In genomic region chr1:212141404-212141803, GRCh38 we compare ENCODE assay signal across 14 cellular contexts.
DNase-seq lines count a peak whose midpoint lies in the region; TF ChIP-seq lines count a peak whose summit lies in the region.
"Had no signal": no experiment of that assay in that cellular context is flagged by ENCODE, and none has a peak within 500 bp of the region (broad histone marks: within the 10 kb centered on the region; RNA-seq: fewer than 3 reads in every experiment).

No MANE protein-coding gene starts in this region.

- H4K20me1 ChIP-seq in mammary epithelial cell (ENCODE audit: insufficient read depth, low read length) = no peaks in the 10 kb centered on the region
- H4K20me1 ChIP-seq: BLaER1 treated with 17β-estradiol and CSF1 and Interleukin-3, amounts not matched to agents 10 nM and 100 nM had no signal

- H3K4me2 ChIP-seq in mammary epithelial cell (ENCODE audit: insufficient read depth, low read depth, low read length) = no peak overlapping the region
- H3K4me2 ChIP-seq: BLaER1 treated with 17β-estradiol and CSF1 and Interleukin-3, amounts not matched to agents 10 nM and 100 nM had no signal

- DNase-seq in AG20443 (ENCODE audit: low spot score) (peak; percentile 69), LHCN-M2 (ENCODE audit: low read depth) (peak; percentile 43), mammary epithelial cell (peak; percentile 76), fibroblast of peridontal ligament (ENCODE audit: extremely low read depth) (peak; percentile 19), NCI-H1092 treated with DMSO at 0.1 percent for 48 hours (lab: John Stamatoyannopoulos, UW) (no peak), inferior parietal cortex (ENCODE audit: extremely low spot score) (no peak), mucosa of gallbladder (ENCODE audit: low spot score) (no peak)
- no peak for DNase-seq in activated T-helper 1 cell treated with anti-CD3 and anti-CD28 coated beads, Interleukin-12 subunit alpha, Interleukin-12 subunit beta, Interleukin-2, Interleukin-4 antibody, amounts not matched to agents 30 ng/mL and 10 ng/mL and 1 ng/mL, durations not matched to agents 14 hours and 24 hours and 36 hours (ENCODE audit: low spot score)
- DNase-seq: CD8-positive, alpha-beta memory T cell; DMS79 treated with DMSO at 0.1 percent for 48 hours; NCI-H1436; NCI-H2081 had no signal

- no peaks in the 10 kb centered on the region for H3K36me3 ChIP-seq in mammary epithelial cell (ENCODE audit: insufficient read depth, low read length)

- H3K4me3 ChIP-seq in mammary epithelial cell (replicated peaks in 1 of 3; ENCODE audit: insufficient read depth in 1 of 3, low read depth in 2 of 3, low read length in 3 of 3) = no peak overlapping the region
- H3K4me3 ChIP-seq: BLaER1 treated with 17β-estradiol and CSF1 and Interleukin-3, amounts not matched to agents 10 nM and 100 nM; GM12878 had no signal

- H3K36me3 Mint-ChIP-seq in activated T-helper 1 cell treated with anti-CD3 and anti-CD28 coated beads, Interleukin-12 subunit alpha, Interleukin-12 subunit beta, Interleukin-2, Interleukin-4 antibody, amounts not matched to agents 30 ng/mL and 10 ng/mL and 1 ng/mL, durations not matched to agents 14 hours and 24 hours and 36 hours (ENCODE audit: low read depth) = peaks cover 7% of the 10 kb centered on the region
- H3K36me3 Mint-ChIP-seq: CD8-positive, alpha-beta memory T cell had no signal

- H3K9me3 Mint-ChIP-seq in activated T-helper 1 cell treated with anti-CD3 and anti-CD28 coated beads, Interleukin-12 subunit alpha, Interleukin-12 subunit beta, Interleukin-2, Interleukin-4 antibody, amounts not matched to agents 30 ng/mL and 10 ng/mL and 1 ng/mL, durations not matched to agents 14 hours and 24 hours and 36 hours = no peaks in the 10 kb centered on the region

- no peak overlapping the region for H3K4me3 Mint-ChIP-seq in activated T-helper 1 cell treated with anti-CD3 and anti-CD28 coated beads, Interleukin-12 subunit alpha, Interleukin-12 subunit beta, Interleukin-2, Interleukin-4 antibody, amounts not matched to agents 30 ng/mL and 10 ng/mL and 1 ng/mL, durations not matched to agents 14 hours and 24 hours and 36 hours
- H3K4me3 Mint-ChIP-seq: CD8-positive, alpha-beta memory T cell had no signal

- CTCF ChIA-PET in mammary epithelial cell (lab: Charles Lee; ENCODE audit: low non-redundant PET) = no interaction called here

- intact Hi-C loops in mammary epithelial cell (cut with micrococcal nuclease) = no loop called here
- intact Hi-C loops in activated T-helper 1 cell treated with anti-CD3 and anti-CD28 coated beads, Interleukin-12 subunit alpha, Interleukin-12 subunit beta, Interleukin-2, Interleukin-4 antibody, amounts not matched to agents 30 ng/mL and 10 ng/mL and 1 ng/mL, durations not matched to agents 14 hours and 24 hours and 36 hours (cut with micrococcal nuclease) = no loop called here

- no peak overlapping the region for H3K9ac ChIP-seq in mammary epithelial cell (ENCODE audit: insufficient read depth, low read length)
- H3K9ac ChIP-seq: BLaER1 treated with 17β-estradiol and CSF1 and Interleukin-3, amounts not matched to agents 10 nM and 100 nM had no signal

- peaks cover 9% of the 10 kb centered on the region for H3K4me1 ChIP-seq in mammary epithelial cell (ENCODE audit: insufficient read depth, low read length)

- in situ Hi-C loops in mammary epithelial cell (cut with MboI; ENCODE audit: low sequenced_read_pairs in 2 of 2) = no loop called here

- H2AFZ ChIP-seq in mammary epithelial cell (ENCODE audit: low read depth, low read length) = no peak overlapping the region

- no peaks in the 10 kb centered on the region for H3K27me3 ChIP-seq in mammary epithelial cell (ENCODE audit: insufficient read depth, low read length)
- H3K27me3 ChIP-seq: BLaER1 treated with 17β-estradiol and CSF1 and Interleukin-3, amounts not matched to agents 10 nM and 100 nM had no signal

- no peaks in the 10 kb centered on the region for H3K9me3 ChIP-seq in mammary epithelial cell (replicated peaks; ENCODE audit: insufficient read depth, low read length)

- peaks cover 4% of the 10 kb centered on the region for H3K4me1 Mint-ChIP-seq in activated T-helper 1 cell treated with anti-CD3 and anti-CD28 coated beads, Interleukin-12 subunit alpha, Interleukin-12 subunit beta, Interleukin-2, Interleukin-4 antibody, amounts not matched to agents 30 ng/mL and 10 ng/mL and 1 ng/mL, durations not matched to agents 14 hours and 24 hours and 36 hours (ENCODE audit: low read depth)
- H3K4me1 Mint-ChIP-seq: CD8-positive, alpha-beta memory T cell had no signal

- no peak overlapping the region for H3K27ac Mint-ChIP-seq in activated T-helper 1 cell treated with anti-CD3 and anti-CD28 coated beads, Interleukin-12 subunit alpha, Interleukin-12 subunit beta, Interleukin-2, Interleukin-4 antibody, amounts not matched to agents 30 ng/mL and 10 ng/mL and 1 ng/mL, durations not matched to agents 14 hours and 24 hours and 36 hours
- H3K27ac Mint-ChIP-seq: CD8-positive, alpha-beta memory T cell had no signal

- BruUV-seq in mammary epithelial cell (replicated peaks; lab: Mats Ljungman, UMichigan) = no TSS peak

- WGBS in mammary epithelial cell (ENCODE audit: low coverage, missing lambda C conversion rate) = 51% methylated on average over 4 of the region's 4 CpGs

- no peak for TF ChIP-seq CTCF in mammary epithelial cell (conservative IDR thresholded peaks at IDR 0.05 in 1 of 2, IDR thresholded peaks at IDR 0.05 in 1 of 2; ENCODE audit: extremely low read depth in 1 of 2, insufficient read depth in 1 of 2, low read depth in 1 of 2, low read length in 2 of 2)

- no peaks in the 10 kb centered on the region for H3K79me2 ChIP-seq in mammary epithelial cell (ENCODE audit: insufficient read depth, low read length)

- H3K27me3 Mint-ChIP-seq in activated T-helper 1 cell treated with anti-CD3 and anti-CD28 coated beads, Interleukin-12 subunit alpha, Interleukin-12 subunit beta, Interleukin-2, Interleukin-4 antibody, amounts not matched to agents 30 ng/mL and 10 ng/mL and 1 ng/mL, durations not matched to agents 14 hours and 24 hours and 36 hours (ENCODE audit: insufficient read depth) = no peaks in the 10 kb centered on the region
- H3K27me3 Mint-ChIP-seq: CD8-positive, alpha-beta memory T cell had no signal

- dilution Hi-C loops in mammary epithelial cell (cut with HindIII; ENCODE audit: low sequenced_read_pairs) = no loop called here

- no peak overlapping the region for H3K27ac ChIP-seq in mammary epithelial cell (ENCODE audit: insufficient read depth, low read depth, low read length)
- H3K27ac ChIP-seq: BLaER1 treated with 17β-estradiol and CSF1 and Interleukin-3, amounts not matched to agents 10 nM and 100 nM had no signal

Comparison
In these comparisons a context has a peak if more than half of its experiments do, and no peak if none do; other contexts are left out.
1. DNase-seq: peak in AG20443 (single experiment), LHCN-M2 (single experiment), mammary epithelial cell (single experiment) and fibroblast of peridontal ligament (single experiment); none in NCI-H1092 treated with DMSO at 0.1 percent for 48 hours (single experiment), inferior parietal cortex (single experiment), mucosa of gallbladder (single experiment) and activated T-helper 1 cell treated with anti-CD3 and anti-CD28 coated beads, Interleukin-12 subunit alpha, Interleukin-12 subunit beta, Interleukin-2, Interleukin-4 antibody, amounts not matched to agents 30 ng/mL and 10 ng/mL and 1 ng/mL, durations not matched to agents 14 hours and 24 hours and 36 hours (single experiment).